In the genomic region with DNA sequence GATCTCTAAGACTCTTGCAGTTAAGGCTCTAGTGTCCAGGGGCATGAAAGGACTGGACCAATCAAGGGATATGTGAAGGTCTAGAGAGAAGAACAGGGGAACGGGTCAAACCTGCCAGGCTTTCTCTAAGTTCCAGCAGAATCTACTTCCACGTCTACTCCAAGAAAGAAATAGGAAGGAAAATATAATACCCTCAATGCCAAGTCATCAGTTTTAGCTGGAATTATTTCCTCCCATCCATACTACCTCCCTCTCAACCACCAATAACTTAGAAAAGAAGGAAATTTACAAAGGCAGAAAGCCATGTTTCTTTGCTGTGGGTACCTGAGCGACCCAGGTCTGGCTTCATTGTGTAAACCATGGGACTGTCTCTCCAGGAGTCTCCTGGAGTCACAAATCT, we compare ENCODE assay signal across 27 cellular contexts. TPM values are rescaled to one million over a fixed set of nuclear protein-coding genes. Genes with fewer than 3 reads are reported as not detected.
DNase-seq lines count a peak whose midpoint lies in the region; ATAC-seq, FAIRE-seq and TF ChIP-seq lines count a peak whose summit lies in the region.
"Had no signal": no experiment of that assay in that cellular context is flagged by ENCODE, and none has a peak within 500 bp of the region (broad histone marks: within the 10 kb centered on the region; RNA-seq: fewer than 3 reads in every experiment).

No MANE protein-coding gene starts in this region.

- H3K4me2 ChIP-seq in HepG2 (ENCODE audit: low read depth, low read length) (no peak overlapping the region), K562 (ENCODE audit: insufficient read depth, low read length) (no peak overlapping the region)
- H3K4me2 ChIP-seq: BLaER1 treated with 17β-estradiol and CSF1 and Interleukin-3, amounts not matched to agents 10 nM and 100 nM had no signal

- in situ Hi-C loops in HepG2 (cut with HindIII; ENCODE audit: extremely low pct_ligation_motif_present, low pct_unique_long_range_greater_than_20kb) (no loop called here), K562 (cut with MboI) (no loop called here)

- WGBS in HepG2 (ENCODE audit: low lambda C conversion rate): 4% methylated on average over 3 of the region's 3 CpGs
- WGBS in right lobe of liver (ENCODE audit: insufficient coverage, low coverage, low lambda C conversion rate, missing lambda C conversion rate): 77% methylated on average over 3 of the region's 3 CpGs
- 2% methylated on average over 3 of the region's 3 CpGs for WGBS in K562 (ENCODE audit: insufficient coverage, low coverage, missing lambda C conversion rate)
- WGBS in testis, 2 donors: 85 to 91% methylated on average over 3 of the region's 3 CpGs

- DNase-seq in HepG2 (ENCODE audit: low spot score) (no peak), right lobe of liver (no peak), K562 (ENCODE audit: extremely low read depth in 1 of 4, low spot score in 3 of 4) (no peak), testis (no peak), type B pancreatic cell (ENCODE audit: extremely low spot score, unreplicated experiment) (no peak), mucosa of descending colon (no peak)
- no peak for DNase-seq in stimulated activated effector memory CD8-positive, alpha-beta T cell treated with anti-CD3 and anti-CD28 coated beads, Interleukin-12 subunit alpha, Interleukin-12 subunit beta, amount 100 ng/mL, for 72 hours (ENCODE audit: low spot score in 2 of 2)
- DNase-seq: ACHN; AML-193; BE2C; CD4-positive, alpha-beta T cell; CD8-positive, alpha-beta memory T cell; DMS 273 treated with DMSO at 0.1 percent for 48 hours; DMS79; EL; GDM1; GM23248; H7; HCEC 1CT had no signal

- H3K9ac ChIP-seq in HepG2 (ENCODE audit: insufficient read depth, low read depth, low read length): no peak overlapping the region
- no peak overlapping the region for H3K9ac ChIP-seq in K562 (ENCODE audit: insufficient read depth in 1 of 2, low read depth in 2 of 2, low read length in 2 of 2)
- H3K9ac ChIP-seq: BLaER1 treated with 17β-estradiol and CSF1 and Interleukin-3, amounts not matched to agents 10 nM and 100 nM; GM23248 had no signal

- H4K20me1 ChIP-seq in HepG2 (ENCODE audit: insufficient read depth, low read length): no peaks in the 10 kb centered on the region
- no peaks in the 10 kb centered on the region for H4K20me1 ChIP-seq in K562 (replicated peaks; ENCODE audit: control insufficient read depth, insufficient read depth, low read length)
- H4K20me1 ChIP-seq: BLaER1 treated with 17β-estradiol and CSF1 and Interleukin-3, amounts not matched to agents 10 nM and 100 nM had no signal

- no peak for TF ChIP-seq POLR2A in HepG2 (IDR thresholded peaks at IDR 0.05; ENCODE audit: insufficient read depth in 1 of 2, low read depth in 2 of 2, low read length in 2 of 2)
- TF ChIP-seq POLR2A in right lobe of liver (IDR thresholded peaks at IDR 0.05): no peak
- no peak for TF ChIP-seq POLR2A in K562 (conservative IDR thresholded peaks at IDR 0.05)
- no peak for TF ChIP-seq POLR2A in testis (IDR thresholded peaks at IDR 0.05)

- H3K9me3 Mint-ChIP-seq in stimulated activated effector memory CD8-positive, alpha-beta T cell treated with anti-CD3 and anti-CD28 coated beads, Interleukin-12 subunit alpha, Interleukin-12 subunit beta, amount 100 ng/mL, for 72 hours: no peaks in the 10 kb centered on the region
- peaks cover 9% of the 10 kb centered on the region for H3K9me3 Mint-ChIP-seq in type B pancreatic cell
- H3K9me3 Mint-ChIP-seq: CD4-positive, alpha-beta T cell; CD8-positive, alpha-beta memory T cell had no signal

- POLR2A ChIA-PET in HepG2 (lab: Yijun Ruan, JAX): no interaction called here
- POLR2A ChIA-PET in K562 (lab: Yijun Ruan, JAX): no interaction called here

- no peaks in the 10 kb centered on the region for H3K79me2 ChIP-seq in HepG2 (ENCODE audit: insufficient read depth, low read length)
- no peaks in the 10 kb centered on the region for H3K79me2 ChIP-seq in K562 (ENCODE audit: control insufficient read depth, insufficient read depth, low read length)

- H3K4me3 ChIP-seq in HepG2 (replicated peaks in 1 of 3; ENCODE audit: insufficient read depth in 1 of 3, low read depth in 2 of 3, low read length in 3 of 3) (no peak overlapping the region), right lobe of liver (no peak overlapping the region), K562 (no peak overlapping the region), testis (no peak overlapping the region), mucosa of descending colon (no peak overlapping the region)
- H3K4me3 ChIP-seq: BLaER1 treated with 17β-estradiol and CSF1 and Interleukin-3, amounts not matched to agents 10 nM and 100 nM; GM12878; GM23248 had no signal

- FAIRE-seq in HepG2 (lab: Jason Lieb, UNC): no peak
- FAIRE-seq in K562 (lab: Jason Lieb, UNC): no peak
- FAIRE-seq: A204.1, D721Med, GM12878, GM19239, H1 had no signal

- no peaks in the 10 kb centered on the region for H3K36me3 ChIP-seq in HepG2 (replicated peaks in 1 of 2; ENCODE audit: control insufficient read depth in 1 of 2, insufficient read depth in 2 of 2, low read length in 2 of 2)
- H3K36me3 ChIP-seq in right lobe of liver: no peaks in the 10 kb centered on the region
- no peaks in the 10 kb centered on the region for H3K36me3 ChIP-seq in K562 (ENCODE audit: control insufficient read depth, insufficient read depth, low read length)
- no peaks in the 10 kb centered on the region for H3K36me3 ChIP-seq in testis (ENCODE audit: low read depth, missing control alignments)
- no peaks in the 10 kb centered on the region for H3K36me3 ChIP-seq in mucosa of descending colon (ENCODE audit: low read depth)
- H3K36me3 ChIP-seq: BE2C; BLaER1 treated with 17β-estradiol and CSF1 and Interleukin-3, amounts not matched to agents 10 nM and 100 nM had no signal

- BruUV-seq in HepG2 (replicated peaks; lab: Mats Ljungman, UMichigan) (no TSS peak), K562 (replicated peaks; lab: Mats Ljungman, UMichigan) (no TSS peak)

- TF ChIP-seq EP300 in HepG2 (IDR thresholded peaks at IDR 0.05; ENCODE audit: low read depth in 2 of 2, low read length in 2 of 2): no peak
- no peak for TF ChIP-seq EP300 in HepG2 (CRISPR knock-in tag; IDR thresholded peaks at IDR 0.05; ENCODE audit: borderline replicate concordance)
- no peak for TF ChIP-seq EP300 in K562 (IDR thresholded peaks at IDR 0.05; ENCODE audit: low read length)

- CTCF ChIA-PET in HepG2 (lab: Yijun Ruan, JAX; ENCODE audit: low intra/inter-chr PET ratio, low total read pairs) (no interaction called here), K562 (lab: Yijun Ruan, JAX; ENCODE audit: low intra/inter-chr PET ratio) (no interaction called here)

- no peaks in the 10 kb centered on the region for H3K4me1 ChIP-seq in HepG2 (ENCODE audit: insufficient read depth, low read length)
- H3K4me1 ChIP-seq in right lobe of liver: no peaks in the 10 kb centered on the region
- H3K4me1 ChIP-seq in K562 (replicated peaks in 1 of 2; ENCODE audit: control insufficient read depth in 2 of 2, insufficient read depth in 2 of 2, low read length in 2 of 2): no peaks in the 10 kb centered on the region
- peaks cover 18% of the 10 kb centered on the region for H3K4me1 ChIP-seq in testis
- no peaks in the 10 kb centered on the region for H3K4me1 ChIP-seq in mucosa of descending colon (ENCODE audit: low read depth)
- H3K4me1 ChIP-seq: BE2C; BLaER1 treated with 17β-estradiol and CSF1 and Interleukin-3, amounts not matched to agents 10 nM and 100 nM had no signal

- H3K36me3 Mint-ChIP-seq in stimulated activated effector memory CD8-positive, alpha-beta T cell treated with anti-CD3 and anti-CD28 coated beads, Interleukin-12 subunit alpha, Interleukin-12 subunit beta, amount 100 ng/mL, for 72 hours: no peaks in the 10 kb centered on the region
- peaks cover 3% of the 10 kb centered on the region for H3K36me3 Mint-ChIP-seq in type B pancreatic cell
- H3K36me3 Mint-ChIP-seq: CD14-positive monocyte; CD8-positive, alpha-beta memory T cell had no signal

- TF ChIP-seq RAD21 in HepG2 (CRISPR knock-in tag; IDR thresholded peaks at IDR 0.05) (no peak), K562 (CRISPR knock-in tag; conservative IDR thresholded peaks at IDR 0.05 in 1 of 2, IDR thresholded peaks at IDR 0.05 in 1 of 2) (no peak)

- H3K9me3 ChIP-seq in HepG2 (ENCODE audit: low read length) (no peaks in the 10 kb centered on the region), right lobe of liver (no peaks in the 10 kb centered on the region), K562 (replicated peaks; ENCODE audit: control insufficient read depth, insufficient read depth, low read depth, low read length) (no peaks in the 10 kb centered on the region), testis (no peaks in the 10 kb centered on the region), mucosa of descending colon (no peaks in the 10 kb centered on the region)
- H3K9me3 ChIP-seq: BE2C; BLaER1 treated with 17β-estradiol and CSF1 and Interleukin-3, amounts not matched to agents 10 nM and 100 nM had no signal

- ATAC-seq in HepG2 (no peak), right lobe of liver (no peak), K562 (no peak), mucosa of descending colon (no peak)
- no peak for ATAC-seq in stimulated activated effector memory CD8-positive, alpha-beta T cell treated with anti-CD3 and anti-CD28 coated beads, Interleukin-12 subunit alpha, Interleukin-12 subunit beta, amount 100 ng/mL, for 72 hours
- ATAC-seq: GM12878 had no signal

- no peak overlapping the region for H3K27ac ChIP-seq in HepG2 (ENCODE audit: extremely low read length, insufficient read depth, low read length)
- no peak overlapping the region for H3K27ac ChIP-seq in right lobe of liver
- no peak overlapping the region for H3K27ac ChIP-seq in K562 (ENCODE audit: extremely low read depth, low read depth, low read length)
- peak overlapping the region; percentile 64 to 79 for H3K27ac ChIP-seq in testis
- H3K27ac ChIP-seq: 22Rv1; BLaER1 treated with 17β-estradiol and CSF1 and Interleukin-3, amounts not matched to agents 10 nM and 100 nM; GM23248 had no signal

- H3K4me3 Mint-ChIP-seq in stimulated activated effector memory CD8-positive, alpha-beta T cell treated with anti-CD3 and anti-CD28 coated beads, Interleukin-12 subunit alpha, Interleukin-12 subunit beta, amount 100 ng/mL, for 72 hours: no peak overlapping the region
- H3K4me3 Mint-ChIP-seq in type B pancreatic cell: no peak overlapping the region
- H3K4me3 Mint-ChIP-seq: CD14-positive monocyte; CD4-positive, alpha-beta T cell; CD8-positive, alpha-beta memory T cell had no signal

- peaks cover 21% of the 10 kb centered on the region for H3K27me3 Mint-ChIP-seq in type B pancreatic cell

- H2AFZ ChIP-seq in HepG2 (ENCODE audit: low read length): no peak overlapping the region
- H2AFZ ChIP-seq in K562 (ENCODE audit: low read depth, low read length): no peak overlapping the region
- H2AFZ ChIP-seq: GM23248 had no signal

- peaks cover under 1% of the 10 kb centered on the region for H3K4me1 Mint-ChIP-seq in stimulated activated effector memory CD8-positive, alpha-beta T cell treated with anti-CD3 and anti-CD28 coated beads, Interleukin-12 subunit alpha, Interleukin-12 subunit beta, amount 100 ng/mL, for 72 hours
- peaks cover 2% of the 10 kb centered on the region for H3K4me1 Mint-ChIP-seq in type B pancreatic cell (ENCODE audit: unreplicated experiment)
- H3K4me1 Mint-ChIP-seq: CD14-positive monocyte; CD8-positive, alpha-beta memory T cell had no signal

- TF ChIP-seq CTCF in HepG2 (CRISPR knock-in tag; IDR thresholded peaks at IDR 0.05) (no peak), right lobe of liver (IDR thresholded peaks at IDR 0.05) (no peak), K562 (IDR thresholded peaks at IDR 0.05 in 2 of 3, conservative IDR thresholded peaks at IDR 0.05 in 1 of 3; ENCODE audit: insufficient read depth in 2 of 3, low read depth in 1 of 3, low read length in 3 of 3) (no peak), testis (IDR thresholded peaks at IDR 0.05) (no peak), type B pancreatic cell (conservative IDR thresholded peaks at IDR 0.05) (no peak), mucosa of descending colon (IDR thresholded peaks at IDR 0.05) (no peak)

- H3K27ac Mint-ChIP-seq in stimulated activated effector memory CD8-positive, alpha-beta T cell treated with anti-CD3 and anti-CD28 coated beads, Interleukin-12 subunit alpha, Interleukin-12 subunit beta, amount 100 ng/mL, for 72 hours: no peak overlapping the region
- no peak overlapping the region for H3K27ac Mint-ChIP-seq in type B pancreatic cell
- H3K27ac Mint-ChIP-seq: CD14-positive monocyte; CD4-positive, alpha-beta T cell; CD8-positive, alpha-beta memory T cell had no signal

- intact Hi-C loops in HepG2 (cut with micrococcal nuclease; ENCODE audit: unreplicated experiment) (no loop called here), right lobe of liver (cut with DNase I) (no loop called here), K562 (cut with micrococcal nuclease) (no loop called here), testis (cut with DNase I; ENCODE audit: low total_unique reads) (no loop called here), mucosa of descending colon (cut with DNase I, micrococcal nuclease) (no loop called here)

- H3K27me3 ChIP-seq in HepG2 (ENCODE audit: control insufficient read depth in 1 of 2, insufficient read depth in 2 of 2, low read length in 2 of 2) (peaks cover 0 to 13% of the 10 kb centered on the region in 2 experiments; a peak in 1 of 5 replicates), right lobe of liver (no peaks in the 10 kb centered on the region), K562 (ENCODE audit: control insufficient read depth in 2 of 2, insufficient read depth in 2 of 2, low read length in 2 of 2) (peaks cover 20 to 23% of the 10 kb centered on the region in 2 experiments), testis (no peaks in the 10 kb centered on the region)
- H3K27me3 ChIP-seq: BE2C; BLaER1 treated with 17β-estradiol and CSF1 and Interleukin-3, amounts not matched to agents 10 nM and 100 nM had no signal

- no peaks in the 10 kb centered on the region for H3K9me1 ChIP-seq in K562 (ENCODE audit: control insufficient read depth, insufficient read depth, low read length)

RNA-seq across cellular contexts. Expression of a gene that starts 7.8 kb away (rescaled TPM):
- 0.04 TPM in 2 replicates for total RNA-seq in HepG2 (2016; rRNA removed; fragmentation: Illumina TruSeq; extraction: Trizol)
- not detected in 2 replicates for total RNA-seq in HepG2 (2016; cell fraction: cytosol; rRNA removed; fragmentation: Illumina TruSeq; extraction: Trizol; ENCODE audit: low read depth)
- total RNA-seq in HepG2 (2016; cell fraction: insoluble cytoplasmic fraction; rRNA removed; fragmentation: Illumina TruSeq; extraction: Trizol): not detected in 2 replicates
- not detected in 2 replicates for total RNA-seq in HepG2 (2016; cell fraction: membrane; rRNA removed; fragmentation: Illumina TruSeq; extraction: Trizol)
- not detected in 2 replicates for total RNA-seq in HepG2 (2016; cell fraction: nucleus; rRNA removed; fragmentation: Illumina TruSeq; extraction: Trizol)
- polyA plus RNA-seq in HepG2 (2011; rRNA removed): 0.01 TPM in 1 of 2 replicates, not detected in the other
- not detected in 2 replicates for polyA plus RNA-seq in HepG2 (2011; cell fraction: cytosol; rRNA removed)
- 0.14 TPM in 1 of 2 replicates, not detected in the other for polyA plus RNA-seq in HepG2 (2011; cell fraction: nucleus; rRNA removed)
- polyA plus RNA-seq in HepG2 (2012): not detected in 2 replicates
- not detected in 2 replicates for polyA plus RNA-seq in HepG2 (2016; cell fraction: cytosol; fragmentation: Illumina TruSeq; extraction: Trizol; ENCODE audit: low read depth)
- not detected in 2 replicates for polyA plus RNA-seq in HepG2 (2016; cell fraction: insoluble cytoplasmic fraction; fragmentation: Illumina TruSeq; extraction: Trizol; ENCODE audit: low read depth)
- not detected in 2 replicates for polyA plus RNA-seq in HepG2 (2016; cell fraction: membrane; fragmentation: Illumina TruSeq; extraction: Trizol; ENCODE audit: low read depth)
- polyA plus RNA-seq in HepG2 (2016; cell fraction: nucleus; fragmentation: Illumina TruSeq; extraction: Trizol; ENCODE audit: insufficient read depth, low read depth): not detected in 2 replicates
- 1.3 TPM in 1 of 2 replicates, not detected in the other for polyA minus RNA-seq in HepG2 (2011; rRNA and poly(A)+ RNA removed; ENCODE audit: low replicate concordance)
- polyA minus RNA-seq in HepG2 (2011; cell fraction: cytosol; rRNA and poly(A)+ RNA removed): not detected in 2 replicates
- not detected in 2 replicates for polyA minus RNA-seq in HepG2 (2011; cell fraction: nucleus; rRNA and poly(A)+ RNA removed)
- total RNA-seq in right lobe of liver: under 1 TPM in 3 of 6 experiments, not detected in 3; 0.04 to 0.87 (median 0.04) TPM
- total RNA-seq in K562 (2011; cell fraction: chromatin; rRNA removed; ENCODE audit: low replicate concordance): 2.0 and 3.6 TPM in 2 replicates
- 1.4 and 2.0 TPM in 2 replicates for total RNA-seq in K562 (2011; cell fraction: nucleolus; rRNA removed)
- 2.9 and 3.5 TPM in 2 replicates for total RNA-seq in K562 (2011; cell fraction: nucleoplasm; rRNA removed)
- total RNA-seq in K562 (2014; rRNA removed): 0.24 and 0.73 TPM in 2 replicates
- 0.55 and 0.89 TPM in 2 replicates for total RNA-seq in K562 (2014; rRNA removed; fragmentation: Illumina TruSeq; extraction: Trizol)
- 0.45 and 0.69 TPM in 2 replicates for total RNA-seq in K562 (2015; rRNA removed; fragmentation: Illumina TruSeq; extraction: Trizol)
- total RNA-seq in K562 (2021): 0.40 and 0.51 TPM in 2 replicates
- polyA plus RNA-seq in K562 (2011; rRNA removed): 1.2 and 1.6 TPM in 2 replicates
- polyA plus RNA-seq in K562 (2011; cell fraction: cytosol; rRNA removed): 0.42 and 0.96 TPM in 2 replicates
- polyA plus RNA-seq in K562 (2011; cell fraction: nucleus; rRNA removed): 4.1 and 4.8 TPM in 2 replicates
- polyA plus RNA-seq in K562 (2012): 0.70 and 0.73 TPM in 2 replicates
- 0.43 and 0.89 TPM in 2 replicates for polyA plus RNA-seq in K562 (2014; fragmentation: Illumina TruSeq; extraction: Trizol)
- polyA plus RNA-seq in K562 (2014; fragmentation: Nextera tagmentation; extraction: Ambion mirVana): 1 to 10 TPM in 1 of 2 experiments, under 1 TPM in 1; 0.67 to 1.0 TPM
- 0.52 and 1.1 TPM in 2 replicates for polyA plus RNA-seq in K562 (2014; rRNA removed)
- 2.6 and 3.5 TPM in 2 replicates for polyA minus RNA-seq in K562 (2011; rRNA and poly(A)+ RNA removed)
- not detected in 2 replicates for polyA minus RNA-seq in K562 (2011; cell fraction: cytosol; rRNA and poly(A)+ RNA removed)
- 1.5 and 4.1 TPM in 2 replicates for polyA minus RNA-seq in K562 (2011; cell fraction: nucleus; rRNA and poly(A)+ RNA removed)
- total RNA-seq in testis: 10 to 100 TPM; 52.0 to 70.4 TPM
- 22.7 TPM for polyA plus RNA-seq in testis (ENCODE audit: insufficient read depth, low read depth, low replicate concordance)
- total RNA-seq in type B pancreatic cell (ENCODE audit: low replicate concordance): 2.1 and 4.5 TPM in 2 replicates
- total RNA-seq in mucosa of descending colon: 1 to 10 TPM in 1 of 3 donors, under 1 TPM in 2; 0.31 to 3.6 (median 0.43) TPM
- total RNA-seq: CD4-positive, alpha-beta T cell had no signal
- polyA plus RNA-seq: CD14-positive monocyte; CD8-positive, alpha-beta memory T cell had no signal

Comparison
In these comparisons a context has a peak if more than half of its experiments do, and no peak if none do; other contexts are left out.
1. H3K27ac ChIP-seq: peak in testis (2 of 2); none in HepG2 (single experiment), right lobe of liver (0 of 3) and K562 (single experiment).